ENCODE assay signal across 19 cellular contexts in the genomic region with DNA sequence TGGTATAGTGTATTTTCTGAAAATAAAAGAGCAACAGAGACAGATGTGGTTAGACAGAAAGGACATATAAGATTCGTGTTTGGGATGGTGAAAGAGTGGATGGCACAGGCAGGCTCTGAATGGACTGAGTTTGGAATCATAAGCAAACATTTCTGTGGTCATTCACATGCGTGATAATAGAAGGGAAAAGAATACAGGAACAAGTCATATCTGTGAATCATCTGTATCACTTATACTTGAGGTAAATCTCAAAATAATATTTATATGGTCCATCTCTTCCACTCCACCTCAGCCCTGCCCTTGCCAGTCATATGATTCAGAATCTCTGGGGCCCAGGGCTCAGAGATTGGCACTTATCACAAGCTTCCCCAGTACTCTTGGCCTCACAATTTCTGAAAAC.
"Had no signal": no experiment of that assay in that cellular context is flagged by ENCODE, and none has a peak within 500 bp of the region (broad histone marks: within the 10 kb centered on the region; RNA-seq: fewer than 3 reads in every experiment).

No MANE protein-coding gene starts in this region.

- DNase-seq: activated B cell treated with CpG ODN at 0.5 μM for 24 hours; activated CD4-positive, alpha-beta T cell treated with anti-CD3 and anti-CD28 coated beads, Interleukin-2, amount 10 ng/mL, durations not matched to agents 24 days and 14 days; dorsolateral prefrontal cortex; endodermal cell; head of caudate nucleus; immature natural killer cell; left cardiac atrium; lower lobe of right lung; midbrain; right cardiac atrium; small intestine; stimulated activated CD4-positive, alpha-beta T cell treated with anti-CD3 and anti-CD28 coated beads, Interleukin-4, amount 100 ng/mL, for 24 hours; stimulated activated naive CD4-positive, alpha-beta T cell; uterus had no signal

- H3K4me1 Mint-ChIP-seq: activated B cell treated with CpG ODN at 0.5 μM for 24 hours; activated CD4-positive, alpha-beta T cell treated with anti-CD3 and anti-CD28 coated beads, Interleukin-2, amount 10 ng/mL, durations not matched to agents 24 days and 14 days had no signal

- H3K27me3 ChIP-seq: ascending aorta, cardiac muscle cell, dorsolateral prefrontal cortex, tibial nerve, uterus had no signal

- H3K4me3 ChIP-seq: ascending aorta, cardiac muscle cell, dorsolateral prefrontal cortex, lower lobe of right lung, prostate gland, tibial nerve, uterus had no signal

- H3K27me3 Mint-ChIP-seq: activated B cell treated with CpG ODN at 0.5 μM for 24 hours; activated CD4-positive, alpha-beta T cell treated with anti-CD3 and anti-CD28 coated beads, Interleukin-2, amount 10 ng/mL, durations not matched to agents 24 days and 14 days had no signal

- H3K4me1 ChIP-seq: lower lobe of right lung, prostate gland, uterus had no signal

- ATAC-seq: left cardiac atrium, lower lobe of right lung, right cardiac atrium had no signal

- H3K27ac ChIP-seq: ascending aorta, cardiac muscle cell, dorsolateral prefrontal cortex, lower lobe of right lung, prostate gland, tibial nerve, uterus had no signal

- H3K36me3 ChIP-seq: ascending aorta, cardiac muscle cell, lower lobe of right lung, prostate gland, tibial nerve, uterus had no signal

- H3K4me3 Mint-ChIP-seq: activated B cell treated with CpG ODN at 0.5 μM for 24 hours; activated CD4-positive, alpha-beta T cell treated with anti-CD3 and anti-CD28 coated beads, Interleukin-2, amount 10 ng/mL, durations not matched to agents 24 days and 14 days; endodermal cell; immature natural killer cell; T-helper 2 cell treated with Interferon-gamma antibody and Interleukin-4, amounts not matched to agents 5 μg/mL and 100 μg/mL, for 36 hours had no signal

- H3K9me3 Mint-ChIP-seq: activated CD4-positive, alpha-beta T cell treated with anti-CD3 and anti-CD28 coated beads, Interleukin-2, amount 10 ng/mL, durations not matched to agents 24 days and 14 days; T-helper 2 cell treated with Interferon-gamma antibody and Interleukin-4, amounts not matched to agents 5 μg/mL and 100 μg/mL, for 36 hours had no signal

- H3K36me3 Mint-ChIP-seq: immature natural killer cell had no signal

- H3K9me3 ChIP-seq: ascending aorta, prostate gland, uterus had no signal

- H3K27ac Mint-ChIP-seq: activated B cell treated with CpG ODN at 0.5 μM for 24 hours; activated CD4-positive, alpha-beta T cell treated with anti-CD3 and anti-CD28 coated beads, Interleukin-2, amount 10 ng/mL, durations not matched to agents 24 days and 14 days; endodermal cell; immature natural killer cell; T-helper 2 cell treated with Interferon-gamma antibody and Interleukin-4, amounts not matched to agents 5 μg/mL and 100 μg/mL, for 36 hours had no signal
